In genomic region chr2:237774811-237775553, GRCh38 we compare ENCODE assay signal across 8 cellular contexts. TPM values are rescaled to one million over a fixed set of nuclear protein-coding genes. Genes with fewer than 3 reads are reported as not detected.
DNase-seq lines count a peak whose midpoint lies in the region; ATAC-seq and TF ChIP-seq lines count a peak whose summit lies in the region.

No MANE protein-coding gene starts in this region.

- H3K9me3 ChIP-seq in osteoblast (ENCODE audit: low read depth, low read length): no peaks in the 10 kb centered on the region

- TF ChIP-seq CTCF in osteoblast (IDR thresholded peaks at IDR 0.05; ENCODE audit: extremely low read depth, low read depth, low read length): peak; percentile 74

- H3K79me2 ChIP-seq in osteoblast (ENCODE audit: insufficient read depth, low read length): no peaks in the 10 kb centered on the region

- H3K4me3 ChIP-seq in osteoblast (ENCODE audit: insufficient read depth, low read length): no peak overlapping the region

- DNase-seq in DMS53 treated with DMSO at 0.1 percent for 48 hours (lab: John Stamatoyannopoulos, UW; ENCODE audit: unreplicated experiment) (peak; percentile 86), NCI-H82 treated with DMSO at 0.1 percent for 48 hours (lab: John Stamatoyannopoulos, UW; ENCODE audit: unreplicated experiment) (peak; percentile 19), activated T-cell treated with anti-CD3 and anti-CD28 coated beads for 1 hour (ENCODE audit: low read depth) (peak; percentile 8), fibroblast of the conjunctiva (ENCODE audit: low read depth) (peak; percentile 28), osteoblast (ENCODE audit: insufficient read length, low spot score, missing footprints) (peak; percentile 88), cerebellum (ENCODE audit: low spot score) (no peak), NCI-H1048 (lab: John Stamatoyannopoulos, UW) (no peak)

- H3K27ac ChIP-seq in osteoblast (ENCODE audit: low read depth, low read length): no peak overlapping the region

- no peaks in the 10 kb centered on the region for H4K20me1 ChIP-seq in osteoblast (ENCODE audit: insufficient read depth, low read length)

- no peaks in the 10 kb centered on the region for H3K27me3 ChIP-seq in osteoblast (ENCODE audit: insufficient read depth, low read length)

- H3K4me2 ChIP-seq in osteoblast (ENCODE audit: insufficient read depth, low read length): no peak overlapping the region

- no peak overlapping the region for H2AFZ ChIP-seq in osteoblast (ENCODE audit: low read length)

- peak; percentile 58 for ATAC-seq in HG02642 (IDR thresholded peaks at IDR 0.05; ENCODE audit: poor library complexity, unreplicated experiment)

- no peaks in the 10 kb centered on the region for H3K4me1 ChIP-seq in osteoblast (ENCODE audit: insufficient read depth, low read length)

- peaks cover 27% of the 10 kb centered on the region for H3K36me3 ChIP-seq in osteoblast (ENCODE audit: insufficient read depth, low read length)

RNA-seq across cellular contexts. Expression of gene RBM44, which starts 23.6 kb away (rescaled TPM):
- total RNA-seq in osteoblast (0.59 and 0.72 TPM in 2 replicates), cerebellum (2.2 TPM)

Comparison
In these comparisons a context has a peak if more than half of its experiments do, and no peak if none do; other contexts are left out.
1. DNase-seq: peak in DMS53 treated with DMSO at 0.1 percent for 48 hours (single experiment), NCI-H82 treated with DMSO at 0.1 percent for 48 hours (single experiment), activated T-cell treated with anti-CD3 and anti-CD28 coated beads for 1 hour (single experiment), fibroblast of the conjunctiva (single experiment) and osteoblast (single experiment); none in cerebellum (single experiment) and NCI-H1048 (single experiment).